12 cellular contexts compared by ENCODE assay signal in genomic region chr13:98664510-98664909, GRCh38.
"Had no signal": no experiment of that assay in that cellular context is flagged by ENCODE, and none has a peak within 500 bp of the region (broad histone marks: within the 10 kb centered on the region; RNA-seq: fewer than 3 reads in every experiment).

No MANE protein-coding gene starts in this region.

- H3K4me3 ChIP-seq: breast epithelium, gastrocnemius medialis, heart left ventricle, uterus had no signal

- H3K27ac Mint-ChIP-seq: activated naive CD8-positive, alpha-beta T cell treated with anti-CD3 and anti-CD28 coated beads, Interleukin-2, amount 10 ng/mL, durations not matched to agents 7 days and 5 days; immature natural killer cell; natural killer cell treated with Interleukin-12 subunit alpha and Interleukin-12 subunit beta and Interleukin-15 and Interleukin-18, amount 100 ng/mL, for 72 hours; WTC11 had no signal

- H3K27me3 Mint-ChIP-seq: activated naive CD8-positive, alpha-beta T cell treated with anti-CD3 and anti-CD28 coated beads, Interleukin-2, amount 10 ng/mL, durations not matched to agents 7 days and 5 days had no signal

- H3K36me3 Mint-ChIP-seq: activated naive CD8-positive, alpha-beta T cell treated with anti-CD3 and anti-CD28 coated beads, Interleukin-2, amount 10 ng/mL, durations not matched to agents 7 days and 5 days; immature natural killer cell; natural killer cell treated with Interleukin-12 subunit alpha and Interleukin-12 subunit beta and Interleukin-15 and Interleukin-18, amount 100 ng/mL, for 72 hours had no signal

- H3K27me3 ChIP-seq: breast epithelium, gastrocnemius medialis, heart left ventricle, uterus had no signal

- H3K9me3 ChIP-seq: breast epithelium, gastrocnemius medialis, heart left ventricle, uterus had no signal

- ATAC-seq: gastrocnemius medialis, heart left ventricle, sciatic nerve, WTC11 had no signal

- H3K9me3 Mint-ChIP-seq: activated CD4-positive, alpha-beta T cell treated with anti-CD3 and anti-CD28 coated beads, Interleukin-2, amount 10 ng/mL, durations not matched to agents 24 days and 14 days; activated naive CD8-positive, alpha-beta T cell treated with anti-CD3 and anti-CD28 coated beads, Interleukin-2, amount 10 ng/mL, durations not matched to agents 7 days and 5 days; activated T-helper 2 cell treated with anti-CD3 and anti-CD28 coated beads, Interferon-gamma antibody, Interleukin-2, Interleukin-4, amounts not matched to agents 10 μg/mL and 5 μg/mL and 100 μg/mL, durations not matched to agents 14 hours and 24 hours and 36 hours; immature natural killer cell; natural killer cell treated with Interleukin-12 subunit alpha and Interleukin-12 subunit beta and Interleukin-15 and Interleukin-18, amount 100 ng/mL, for 72 hours; T-helper 1 cell treated with Interleukin-12 subunit alpha and Interleukin-12 subunit beta and Interleukin-4 antibody, amounts not matched to agents 30 μg/mL and 1 μg/mL, for 36 hours had no signal

- H3K4me1 Mint-ChIP-seq: activated naive CD8-positive, alpha-beta T cell treated with anti-CD3 and anti-CD28 coated beads, Interleukin-2, amount 10 ng/mL, durations not matched to agents 7 days and 5 days; immature natural killer cell; WTC11 had no signal

- DNase-seq: activated naive CD8-positive, alpha-beta T cell treated with anti-CD3 and anti-CD28 coated beads, Interleukin-2, amount 10 ng/mL, durations not matched to agents 7 days and 5 days; gastrocnemius medialis; heart left ventricle; immature natural killer cell; uterus had no signal

- H3K4me1 ChIP-seq: breast epithelium, gastrocnemius medialis, heart left ventricle, uterus had no signal

- H3K36me3 ChIP-seq: breast epithelium, gastrocnemius medialis, heart left ventricle, uterus had no signal

- H3K4me3 Mint-ChIP-seq: activated naive CD8-positive, alpha-beta T cell treated with anti-CD3 and anti-CD28 coated beads, Interleukin-2, amount 10 ng/mL, durations not matched to agents 7 days and 5 days; immature natural killer cell; natural killer cell treated with Interleukin-12 subunit alpha and Interleukin-12 subunit beta and Interleukin-15 and Interleukin-18, amount 100 ng/mL, for 72 hours; T-helper 1 cell treated with Interleukin-12 subunit alpha and Interleukin-12 subunit beta and Interleukin-4 antibody, amounts not matched to agents 30 μg/mL and 1 μg/mL, for 36 hours; WTC11 had no signal

- H3K27ac ChIP-seq: breast epithelium, gastrocnemius medialis, heart left ventricle, uterus had no signal
